ENCODE assay signal across 22 cellular contexts in genomic region chr10:125407000-125407502, GRCh38.
A peak's percentile ranks its signal among the peaks of the same experiment; 100 is the strongest.
DNase-seq lines count a peak whose midpoint lies in the region; ATAC-seq and TF ChIP-seq lines count a peak whose summit lies in the region.
"Had no signal": no experiment of that assay in that cellular context is flagged by ENCODE, and none has a peak within 500 bp of the region (broad histone marks: within the 10 kb centered on the region; RNA-seq: fewer than 3 reads in every experiment).

No MANE protein-coding gene starts in this region.

- peak; percentile 52 for DNase-seq in DMS53 treated with DMSO at 0.1 percent for 48 hours (lab: John Stamatoyannopoulos, UW; ENCODE audit: unreplicated experiment)
- DNase-seq in Karpas-422: peak; percentile 27
- peak; percentile 97 for DNase-seq in mammary epithelial cell
- DNase-seq in mucosa of gallbladder (ENCODE audit: low spot score): peak; percentile 13
- no peak for DNase-seq in KBM-7
- DNase-seq in NCI-H526 (lab: John Stamatoyannopoulos, UW): no peak
- DNase-seq in activated naive CD4-positive, alpha-beta T cell treated with anti-CD3 and anti-CD28 coated beads, Interleukin-2, amount 50 U/mL, for 72 hours (ENCODE audit: low spot score in 2 of 2): no peak
- DNase-seq: activated B cell treated with CpG ODN at 0.5 μM for 24 hours; activated T-cell treated with anti-CD3 and anti-CD28 coated beads, Interleukin-2, amount 50 U/mL, for 48 hours; CD8-positive, alpha-beta memory T cell; effector memory CD4-positive, alpha-beta T cell; head of caudate nucleus; left lung; MV-4-11; NCI-H82; testis had no signal

- H3K4me3 ChIP-seq in Karpas-422 (ENCODE audit: low read length) (no peak overlapping the region), mammary epithelial cell (replicated peaks in 1 of 3; ENCODE audit: insufficient read depth in 1 of 3, low read depth in 2 of 3, low read length in 3 of 3) (no peak overlapping the region)
- H3K4me3 ChIP-seq: ascending aorta, GM12878, left lung, SK-N-MC, skin epidermis, testis had no signal

- peaks cover 10 to 13% of the 10 kb centered on the region in 2 donors for H3K9me3 Mint-ChIP-seq in activated naive CD4-positive, alpha-beta T cell treated with anti-CD3 and anti-CD28 coated beads, Interleukin-2, amount 50 U/mL, for 72 hours

- no peak overlapping the region for H2AFZ ChIP-seq in Karpas-422 (ENCODE audit: low read length)
- H2AFZ ChIP-seq in mammary epithelial cell (ENCODE audit: low read depth, low read length): peak overlapping the region; percentile 69

- no peak overlapping the region for H3K9ac ChIP-seq in Karpas-422 (ENCODE audit: low read length)
- no peak overlapping the region for H3K9ac ChIP-seq in mammary epithelial cell (ENCODE audit: insufficient read depth, low read length)

- H4K20me1 ChIP-seq in Karpas-422 (ENCODE audit: insufficient read depth, low read depth, low read length) (no peaks in the 10 kb centered on the region), mammary epithelial cell (ENCODE audit: insufficient read depth, low read length) (no peaks in the 10 kb centered on the region)

- H3K4me2 ChIP-seq in Karpas-422 (ENCODE audit: low read depth, low read length, poor library complexity, severe bottlenecking) (no peak overlapping the region), mammary epithelial cell (ENCODE audit: insufficient read depth, low read depth, low read length) (no peak overlapping the region)

- H3K9me3 ChIP-seq in Karpas-422 (ENCODE audit: low read length): no peaks in the 10 kb centered on the region
- no peaks in the 10 kb centered on the region for H3K9me3 ChIP-seq in mammary epithelial cell (replicated peaks; ENCODE audit: insufficient read depth, low read length)
- H3K9me3 ChIP-seq: testis had no signal

- no TSS peak for BruUV-seq in mammary epithelial cell (replicated peaks; lab: Mats Ljungman, UMichigan)

- H3K36me3 ChIP-seq in Karpas-422 (ENCODE audit: insufficient read depth, low read length) (no peaks in the 10 kb centered on the region), mammary epithelial cell (ENCODE audit: insufficient read depth, low read length) (no peaks in the 10 kb centered on the region)
- H3K36me3 ChIP-seq: ascending aorta, left lung had no signal

- intact Hi-C loops in mammary epithelial cell (cut with micrococcal nuclease): loop anchor here (10.0 kb wide), 1 partner anchor 1052 kb away; no protein-coding TSS in a partner anchor

- in situ Hi-C loops in mammary epithelial cell (cut with MboI; ENCODE audit: low sequenced_read_pairs in 2 of 2) (no loop called here), KBM-7 (cut with MboI; ENCODE audit: low pct_unique_long_range_greater_than_20kb, low sequenced_read_pairs) (no loop called here)

- H3K4me1 ChIP-seq in Karpas-422 (ENCODE audit: low read length): no peaks in the 10 kb centered on the region
- peaks cover 23% of the 10 kb centered on the region for H3K4me1 ChIP-seq in mammary epithelial cell (ENCODE audit: insufficient read depth, low read length)
- H3K4me1 ChIP-seq: ascending aorta, left lung, testis had no signal

- no peak overlapping the region for H3K27ac Mint-ChIP-seq in activated naive CD4-positive, alpha-beta T cell treated with anti-CD3 and anti-CD28 coated beads, Interleukin-2, amount 50 U/mL, for 72 hours
- H3K27ac Mint-ChIP-seq: activated B cell treated with CpG ODN at 0.5 μM for 24 hours had no signal

- H3K79me2 ChIP-seq in Karpas-422 (ENCODE audit: low read length): no peaks in the 10 kb centered on the region
- H3K79me2 ChIP-seq in mammary epithelial cell (ENCODE audit: insufficient read depth, low read length): no peaks in the 10 kb centered on the region

- CTCF ChIA-PET in mammary epithelial cell (lab: Charles Lee; ENCODE audit: low non-redundant PET): interaction anchor here (0.7 kb wide), 1 partner anchor 245 kb away, joined by 5 read pairs; no protein-coding TSS in a partner anchor

- no peak for TF ChIP-seq CTCF in mammary epithelial cell (conservative IDR thresholded peaks at IDR 0.05 in 1 of 2, IDR thresholded peaks at IDR 0.05 in 1 of 2; ENCODE audit: extremely low read depth in 1 of 2, insufficient read depth in 1 of 2, low read depth in 1 of 2, low read length in 2 of 2)

- H3K9me2 ChIP-seq in Karpas-422 (replicated peaks; ENCODE audit: insufficient read depth, low read length): no peaks in the 10 kb centered on the region

- dilution Hi-C loops in mammary epithelial cell (cut with HindIII; ENCODE audit: low sequenced_read_pairs): no loop called here

- peaks cover 0 to 8% of the 10 kb centered on the region in 2 donors for H3K36me3 Mint-ChIP-seq in activated naive CD4-positive, alpha-beta T cell treated with anti-CD3 and anti-CD28 coated beads, Interleukin-2, amount 50 U/mL, for 72 hours
- H3K36me3 Mint-ChIP-seq: CD8-positive, alpha-beta memory T cell had no signal

- H3K27me3 ChIP-seq in Karpas-422 (ENCODE audit: low read length): no peaks in the 10 kb centered on the region
- no peaks in the 10 kb centered on the region for H3K27me3 ChIP-seq in mammary epithelial cell (ENCODE audit: insufficient read depth, low read length)
- H3K27me3 ChIP-seq: ascending aorta, testis had no signal

- ATAC-seq in HG03460 (IDR thresholded peaks at IDR 0.05; ENCODE audit: unreplicated experiment): no peak
- ATAC-seq in activated naive CD4-positive, alpha-beta T cell treated with anti-CD3 and anti-CD28 coated beads, Interleukin-2, amount 50 U/mL, for 72 hours: no peak
- ATAC-seq: GM12878, left lung had no signal

- H3K27ac ChIP-seq in Karpas-422 (ENCODE audit: low read length) (no peak overlapping the region), mammary epithelial cell (ENCODE audit: insufficient read depth, low read depth, low read length) (peak overlapping the region; percentile 87)
- H3K27ac ChIP-seq: ascending aorta, HL-60, left lung, SK-N-MC, testis had no signal

- 0% methylated on average over 3 of the region's 3 CpGs for WGBS in mammary epithelial cell (ENCODE audit: low coverage, missing lambda C conversion rate)

Comparison
In these comparisons a context has a peak if more than half of its experiments do, and no peak if none do; other contexts are left out.
1. DNase-seq: peak in DMS53 treated with DMSO at 0.1 percent for 48 hours (single experiment), Karpas-422 (single experiment), mammary epithelial cell (single experiment) and mucosa of gallbladder (single experiment); none in KBM-7 (single experiment), NCI-H526 (0 of 2) and activated naive CD4-positive, alpha-beta T cell treated with anti-CD3 and anti-CD28 coated beads, Interleukin-2, amount 50 U/mL, for 72 hours (0 of 2).